In the genomic region with DNA sequence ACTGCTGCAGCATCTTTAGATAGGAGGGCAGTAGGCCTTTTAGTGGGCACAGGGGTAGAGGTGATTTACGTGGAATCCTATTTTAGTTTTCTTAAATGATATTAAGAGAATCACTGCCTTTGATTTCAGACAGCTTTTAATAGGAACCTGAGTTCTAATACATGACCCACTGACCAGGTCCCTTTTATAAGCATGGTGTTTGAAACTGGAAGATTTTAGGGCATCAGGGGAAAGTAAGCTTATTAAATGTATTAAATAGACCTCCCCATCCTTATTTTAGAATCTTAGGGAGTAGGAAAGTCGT, we compare ENCODE assay signal across 8 cellular contexts. TPM values are rescaled to one million over a fixed set of nuclear protein-coding genes. Genes with fewer than 3 reads are reported as not detected.
DNase-seq lines count a peak whose midpoint lies in the region; ATAC-seq and TF ChIP-seq lines count a peak whose summit lies in the region.

No MANE protein-coding gene starts in this region.

- 0% methylated on average over 2 of the region's 2 CpGs for WGBS in prostate gland

- no peak for ATAC-seq in HG03196 (IDR thresholded peaks at IDR 0.05; ENCODE audit: unreplicated experiment)
- ATAC-seq in HG03432 (IDR thresholded peaks at IDR 0.05; ENCODE audit: unreplicated experiment), result no peak
- ATAC-seq in HG02938 (IDR thresholded peaks at IDR 0.05; ENCODE audit: unreplicated experiment), result no peak

- peaks cover 26% of the 10 kb centered on the region for H3K4me1 ChIP-seq in DOHH2 (ENCODE audit: control insufficient read depth, low read length)
- H3K4me1 ChIP-seq in fibroblast of lung (ENCODE audit: control insufficient read depth, extremely low read depth, insufficient read depth, low read length), result peaks cover 2% of the 10 kb centered on the region
- no peaks in the 10 kb centered on the region for H3K4me1 ChIP-seq in prostate gland (replicated peaks)

- H3K9ac ChIP-seq in SK-N-MC (ENCODE audit: insufficient read length), result peak overlapping the region; percentile 97
- peak overlapping the region; percentile 83 for H3K9ac ChIP-seq in fibroblast of lung (ENCODE audit: insufficient read depth, low read length)

- H3K9me3 ChIP-seq in DOHH2 (ENCODE audit: control insufficient read depth, insufficient read depth, low read length) (no peaks in the 10 kb centered on the region), SK-N-MC (ENCODE audit: low read depth, low read length) (no peaks in the 10 kb centered on the region), fibroblast of lung (ENCODE audit: control insufficient read depth, insufficient read depth, low read depth, low read length) (no peaks in the 10 kb centered on the region), prostate gland (no peaks in the 10 kb centered on the region)

- H3K4me2 ChIP-seq in DOHH2 (ENCODE audit: low read length) (peak overlapping the region; percentile 88), fibroblast of lung (ENCODE audit: extremely low read depth, insufficient read depth, low read length) (peak overlapping the region; percentile 96)

- H3K79me2 ChIP-seq in DOHH2 (ENCODE audit: control insufficient read depth, low read length) (peaks cover 75% of the 10 kb centered on the region), fibroblast of lung (ENCODE audit: control insufficient read depth, insufficient read depth, low read length) (peaks cover 68% of the 10 kb centered on the region)

- DNase-seq in SK-N-MC (ENCODE audit: low read depth, low spot score), result no peak
- DNase-seq in fibroblast of lung (ENCODE audit: low read depth in 2 of 2), result no peak
- DNase-seq in prostate gland (ENCODE audit: low spot score), result no peak
- DNase-seq in cerebellar cortex (ENCODE audit: low spot score), result no peak

- H3F3A ChIP-seq in DOHH2 (ENCODE audit: control insufficient read depth, insufficient read depth), result no peaks in the 10 kb centered on the region

- H3K9me2 ChIP-seq in DOHH2 (replicated peaks; ENCODE audit: control insufficient read depth, low read length), result no peaks in the 10 kb centered on the region

- H4K20me1 ChIP-seq in DOHH2 (ENCODE audit: control insufficient read depth, insufficient read depth, low read depth, low read length) (peaks cover 13% of the 10 kb centered on the region), fibroblast of lung (ENCODE audit: control insufficient read depth, extremely low read depth, insufficient read depth, low read length) (peaks cover 2% of the 10 kb centered on the region)

- no peak for TF ChIP-seq POLR2A in prostate gland (IDR thresholded peaks at IDR 0.05)

- H3K27ac ChIP-seq in DOHH2 (ENCODE audit: low read depth, low read length), result no peak overlapping the region
- no peak overlapping the region for H3K27ac ChIP-seq in SK-N-MC
- peak overlapping the region; percentile 76 for H3K27ac ChIP-seq in fibroblast of lung (ENCODE audit: insufficient read depth, low read length)
- H3K27ac ChIP-seq in prostate gland, result peak overlapping the region; percentile 100

- H2AFZ ChIP-seq in fibroblast of lung (ENCODE audit: low read length), result no peak overlapping the region

- H3K36me3 ChIP-seq in DOHH2 (ENCODE audit: control insufficient read depth, low read length) (peaks cover 68% of the 10 kb centered on the region), SK-N-MC (ENCODE audit: insufficient read depth, low read length) (peaks cover 42% of the 10 kb centered on the region), fibroblast of lung (ENCODE audit: control insufficient read depth, insufficient read depth, low read length) (peaks cover 7% of the 10 kb centered on the region), prostate gland (no peaks in the 10 kb centered on the region)

- H3K4me3 ChIP-seq in DOHH2 (ENCODE audit: low read length), result peak overlapping the region; percentile 84
- H3K4me3 ChIP-seq in SK-N-MC, result peak overlapping the region; percentile 100
- peak overlapping the region; percentile 98 to 100 (median 98) for H3K4me3 ChIP-seq in fibroblast of lung (replicated peaks in 1 of 4; ENCODE audit: control extremely low read depth in 1 of 4, insufficient read depth in 1 of 4, low read depth in 3 of 4, low read length in 4 of 4)
- peak overlapping the region; percentile 100 for H3K4me3 ChIP-seq in prostate gland

- TF ChIP-seq CTCF in DOHH2 (IDR thresholded peaks at IDR 0.05; ENCODE audit: low read depth, low read length, poor library complexity, severe bottlenecking), result no peak
- no peak for TF ChIP-seq CTCF in fibroblast of lung (conservative IDR thresholded peaks at IDR 0.05 in 1 of 2, IDR thresholded peaks at IDR 0.05 in 1 of 2; ENCODE audit: low read depth in 1 of 2, low read length in 2 of 2)
- TF ChIP-seq CTCF in prostate gland (IDR thresholded peaks at IDR 0.05), result no peak

- H3K27me3 ChIP-seq in DOHH2 (ENCODE audit: control insufficient read depth, low read length), result no peaks in the 10 kb centered on the region
- H3K27me3 ChIP-seq in fibroblast of lung (ENCODE audit: control insufficient read depth, insufficient read depth, low read length), result no peaks in the 10 kb centered on the region
- H3K27me3 ChIP-seq in prostate gland (replicated peaks; ENCODE audit: insufficient read depth), result no peaks in the 10 kb centered on the region

- intact Hi-C loops in prostate gland (cut with DNase I), result loop anchor here (5.0 kb wide), 1 partner anchor 219 kb away; no protein-coding TSS in a partner anchor

RNA-seq across cellular contexts. Expression of a gene that starts 2.0 kb away (rescaled TPM):
- total RNA-seq in fibroblast of lung, result 43.9 and 52.4 TPM in 2 replicates
- 65.6 and 86.3 TPM in 2 replicates for polyA plus RNA-seq in fibroblast of lung
- 44.7 and 60.6 TPM in 2 replicates for polyA plus RNA-seq in fibroblast of lung (2012)
- polyA minus RNA-seq in fibroblast of lung (ENCODE audit: low replicate concordance), result 8.0 and 11.3 TPM in 2 replicates
- total RNA-seq in prostate gland, result 100 to 1,000 TPM in 1 of 2 donors, 10 to 100 TPM in 1; 77.0 to 112 TPM

RNA-seq across cellular contexts. Expression of a gene that starts 16.6 kb away (rescaled TPM):
- total RNA-seq in fibroblast of lung (24.9 and 26.8 TPM in 2 replicates), prostate gland (10 to 100 TPM; 59.8 to 94.3 TPM)
- 38.8 and 45.7 TPM in 2 replicates for polyA plus RNA-seq in fibroblast of lung
- polyA plus RNA-seq in fibroblast of lung (2012), result 37.0 and 38.7 TPM in 2 replicates
- 48.8 and 56.0 TPM in 2 replicates for polyA minus RNA-seq in fibroblast of lung (ENCODE audit: low replicate concordance)

RNA-seq across cellular contexts. Expression of a gene that starts 23.4 kb away (rescaled TPM):
- total RNA-seq in fibroblast of lung, result 1.8 and 5.3 TPM in 2 replicates
- 3.3 and 4.0 TPM in 2 replicates for polyA plus RNA-seq in fibroblast of lung
- polyA plus RNA-seq in fibroblast of lung (2012), result 9.4 and 10.7 TPM in 2 replicates
- 21.2 and 35.6 TPM in 2 replicates for polyA minus RNA-seq in fibroblast of lung (ENCODE audit: low replicate concordance)
- total RNA-seq in prostate gland, result 10 to 100 TPM; 10.7 to 35.2 TPM

RNA-seq across cellular contexts. Expression of a gene that starts 53.5 kb away (rescaled TPM):
- total RNA-seq in fibroblast of lung, result 1.2 and 1.3 TPM in 2 replicates
- polyA plus RNA-seq in fibroblast of lung, result 1.6 and 1.7 TPM in 2 replicates
- polyA plus RNA-seq in fibroblast of lung (2012), result 1.1 and 1.8 TPM in 2 replicates
- 5.5 and 10.5 TPM in 2 replicates for polyA minus RNA-seq in fibroblast of lung (ENCODE audit: low replicate concordance)
- total RNA-seq in prostate gland, result 10 to 100 TPM; 14.2 to 25.1 TPM

Comparison
In these comparisons a context has a peak if more than half of its experiments do, and no peak if none do; other contexts are left out.
1. H3K27ac ChIP-seq: peak in fibroblast of lung (single experiment) and prostate gland (2 of 2); none in DOHH2 (single experiment) and SK-N-MC (single experiment).
2. Peak in every context shown above with its lines, with median percentiles within 50 percentile points of each other: H3K4me3 ChIP-seq.